In the genomic region with DNA sequence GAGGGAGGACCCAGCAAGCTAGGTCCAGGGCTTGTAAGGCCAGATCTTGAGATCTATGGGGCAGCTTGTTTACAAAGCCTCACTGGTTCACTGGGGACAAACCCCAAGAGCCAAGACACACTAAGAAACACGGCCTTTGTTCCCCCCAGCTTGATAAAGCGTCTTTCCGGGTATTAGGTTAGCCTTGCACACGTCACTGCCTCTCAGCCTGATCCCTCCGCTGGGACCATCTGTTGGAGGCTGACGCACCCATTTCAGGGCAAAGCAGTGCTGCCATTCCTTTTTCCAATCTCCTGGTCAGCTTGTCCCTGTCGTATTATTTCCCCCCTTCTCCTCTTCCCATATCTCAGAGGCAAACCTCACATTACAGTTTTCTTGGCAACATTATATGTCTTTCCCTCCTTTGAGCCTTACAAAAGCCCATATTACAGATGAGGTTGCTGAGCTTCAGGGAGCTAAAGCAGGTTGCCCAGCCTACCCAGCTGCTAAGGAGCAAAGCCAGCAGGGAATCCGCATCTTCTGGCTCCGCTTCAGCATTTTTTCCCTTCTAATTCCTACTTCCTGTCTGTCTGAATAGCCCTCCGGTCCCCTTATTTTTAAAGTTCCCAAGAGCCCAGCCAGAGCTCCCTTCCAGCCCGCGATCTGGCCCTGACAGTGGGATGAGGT, we compare ENCODE assay signal across 2 cellular contexts.
TF ChIP-seq lines count a peak whose summit lies in the region.

No MANE protein-coding gene starts in this region.

TF ChIP-seq in liver, 16 proteins besides CTCF, POLR2A, EP300 and RAD21:
- TF ChIP-seq HNF4G (IDR thresholded peaks at IDR 0.05) (no peak), HNF4A (conservative IDR thresholded peaks at IDR 0.05) (no peak), GABPA (IDR thresholded peaks at IDR 0.05 in 1 of 2, conservative IDR thresholded peaks at IDR 0.05 in 1 of 2) (no peak), TAF1 (conservative IDR thresholded peaks at IDR 0.05) (no peak), FOXA1 (IDR thresholded peaks at IDR 0.05) (no peak), RXRA (IDR thresholded peaks at IDR 0.05) (no peak), NR2F2 (IDR thresholded peaks at IDR 0.05) (no peak), EGR1 (IDR thresholded peaks at IDR 0.05; ENCODE audit: low read depth in 2 of 2) (no peak), JUND (IDR thresholded peaks at IDR 0.05) (no peak), FOXA2 (IDR thresholded peaks at IDR 0.05) (no peak), YY1 (IDR thresholded peaks at IDR 0.05) (no peak), SP1 (IDR thresholded peaks at IDR 0.05) (no peak)
- TF ChIP-seq, protein P1, sequence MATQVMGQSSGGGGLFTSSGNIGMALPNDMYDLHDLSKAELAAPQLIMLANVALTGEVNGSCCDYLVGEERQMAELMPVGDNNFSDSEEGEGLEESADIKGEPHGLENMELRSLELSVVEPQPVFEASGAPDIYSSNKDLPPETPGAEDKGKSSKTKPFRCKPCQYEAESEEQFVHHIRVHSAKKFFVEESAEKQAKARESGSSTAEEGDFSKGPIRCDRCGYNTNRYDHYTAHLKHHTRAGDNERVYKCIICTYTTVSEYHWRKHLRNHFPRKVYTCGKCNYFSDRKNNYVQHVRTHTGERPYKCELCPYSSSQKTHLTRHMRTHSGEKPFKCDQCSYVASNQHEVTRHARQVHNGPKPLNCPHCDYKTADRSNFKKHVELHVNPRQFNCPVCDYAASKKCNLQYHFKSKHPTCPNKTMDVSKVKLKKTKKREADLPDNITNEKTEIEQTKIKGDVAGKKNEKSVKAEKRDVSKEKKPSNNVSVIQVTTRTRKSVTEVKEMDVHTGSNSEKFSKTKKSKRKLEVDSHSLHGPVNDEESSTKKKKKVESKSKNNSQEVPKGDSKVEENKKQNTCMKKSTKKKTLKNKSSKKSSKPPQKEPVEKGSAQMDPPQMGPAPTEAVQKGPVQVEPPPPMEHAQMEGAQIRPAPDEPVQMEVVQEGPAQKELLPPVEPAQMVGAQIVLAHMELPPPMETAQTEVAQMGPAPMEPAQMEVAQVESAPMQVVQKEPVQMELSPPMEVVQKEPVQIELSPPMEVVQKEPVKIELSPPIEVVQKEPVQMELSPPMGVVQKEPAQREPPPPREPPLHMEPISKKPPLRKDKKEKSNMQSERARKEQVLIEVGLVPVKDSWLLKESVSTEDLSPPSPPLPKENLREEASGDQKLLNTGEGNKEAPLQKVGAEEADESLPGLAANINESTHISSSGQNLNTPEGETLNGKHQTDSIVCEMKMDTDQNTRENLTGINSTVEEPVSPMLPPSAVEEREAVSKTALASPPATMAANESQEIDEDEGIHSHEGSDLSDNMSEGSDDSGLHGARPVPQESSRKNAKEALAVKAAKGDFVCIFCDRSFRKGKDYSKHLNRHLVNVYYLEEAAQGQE (IDR thresholded peaks at IDR 0.05), result no peak
- TF ChIP-seq, protein P2, sequence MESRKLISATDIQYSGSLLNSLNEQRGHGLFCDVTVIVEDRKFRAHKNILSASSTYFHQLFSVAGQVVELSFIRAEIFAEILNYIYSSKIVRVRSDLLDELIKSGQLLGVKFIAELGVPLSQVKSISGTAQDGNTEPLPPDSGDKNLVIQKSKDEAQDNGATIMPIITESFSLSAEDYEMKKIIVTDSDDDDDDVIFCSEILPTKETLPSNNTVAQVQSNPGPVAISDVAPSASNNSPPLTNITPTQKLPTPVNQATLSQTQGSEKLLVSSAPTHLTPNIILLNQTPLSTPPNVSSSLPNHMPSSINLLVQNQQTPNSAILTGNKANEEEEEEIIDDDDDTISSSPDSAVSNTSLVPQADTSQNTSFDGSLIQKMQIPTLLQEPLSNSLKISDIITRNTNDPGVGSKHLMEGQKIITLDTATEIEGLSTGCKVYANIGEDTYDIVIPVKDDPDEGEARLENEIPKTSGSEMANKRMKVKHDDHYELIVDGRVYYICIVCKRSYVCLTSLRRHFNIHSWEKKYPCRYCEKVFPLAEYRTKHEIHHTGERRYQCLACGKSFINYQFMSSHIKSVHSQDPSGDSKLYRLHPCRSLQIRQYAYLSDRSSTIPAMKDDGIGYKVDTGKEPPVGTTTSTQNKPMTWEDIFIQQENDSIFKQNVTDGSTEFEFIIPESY (IDR thresholded peaks at IDR 0.05), result no peak
- TF ChIP-seq, protein P3, sequence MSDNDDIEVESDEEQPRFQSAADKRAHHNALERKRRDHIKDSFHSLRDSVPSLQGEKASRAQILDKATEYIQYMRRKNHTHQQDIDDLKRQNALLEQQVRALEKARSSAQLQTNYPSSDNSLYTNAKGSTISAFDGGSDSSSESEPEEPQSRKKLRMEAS (IDR thresholded peaks at IDR 0.05), result no peak
- TF ChIP-seq, protein P4, sequence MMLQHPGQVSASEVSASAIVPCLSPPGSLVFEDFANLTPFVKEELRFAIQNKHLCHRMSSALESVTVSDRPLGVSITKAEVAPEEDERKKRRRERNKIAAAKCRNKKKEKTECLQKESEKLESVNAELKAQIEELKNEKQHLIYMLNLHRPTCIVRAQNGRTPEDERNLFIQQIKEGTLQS (IDR thresholded peaks at IDR 0.05), result no peak

TF ChIP-seq in HepG2, 621 proteins besides CTCF, POLR2A, EP300 and RAD21:
- TF ChIP-seq, protein P5, sequence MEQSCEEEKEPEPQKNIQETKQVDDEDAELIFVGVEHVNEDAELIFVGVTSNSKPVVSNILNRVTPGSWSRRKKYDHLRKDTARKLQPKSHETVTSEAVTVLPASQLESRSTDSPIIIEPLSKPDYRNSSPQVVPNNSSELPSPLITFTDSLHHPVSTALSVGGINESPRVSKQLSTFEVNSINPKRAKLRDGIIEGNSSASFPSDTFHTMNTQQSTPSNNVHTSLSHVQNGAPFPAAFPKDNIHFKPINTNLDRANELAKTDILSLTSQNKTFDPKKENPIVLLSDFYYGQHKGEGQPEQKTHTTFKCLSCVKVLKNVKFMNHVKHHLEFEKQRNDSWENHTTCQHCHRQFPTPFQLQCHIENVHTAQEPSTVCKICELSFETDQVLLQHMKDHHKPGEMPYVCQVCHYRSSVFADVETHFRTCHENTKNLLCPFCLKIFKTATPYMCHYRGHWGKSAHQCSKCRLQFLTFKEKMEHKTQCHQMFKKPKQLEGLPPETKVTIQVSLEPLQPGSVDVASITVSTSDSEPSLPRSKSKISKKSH (CRISPR knock-in tag; IDR thresholded peaks at IDR 0.05; ENCODE audit: borderline replicate concordance), result no peak
